8 cellular contexts compared by ENCODE assay signal in the genomic region with DNA sequence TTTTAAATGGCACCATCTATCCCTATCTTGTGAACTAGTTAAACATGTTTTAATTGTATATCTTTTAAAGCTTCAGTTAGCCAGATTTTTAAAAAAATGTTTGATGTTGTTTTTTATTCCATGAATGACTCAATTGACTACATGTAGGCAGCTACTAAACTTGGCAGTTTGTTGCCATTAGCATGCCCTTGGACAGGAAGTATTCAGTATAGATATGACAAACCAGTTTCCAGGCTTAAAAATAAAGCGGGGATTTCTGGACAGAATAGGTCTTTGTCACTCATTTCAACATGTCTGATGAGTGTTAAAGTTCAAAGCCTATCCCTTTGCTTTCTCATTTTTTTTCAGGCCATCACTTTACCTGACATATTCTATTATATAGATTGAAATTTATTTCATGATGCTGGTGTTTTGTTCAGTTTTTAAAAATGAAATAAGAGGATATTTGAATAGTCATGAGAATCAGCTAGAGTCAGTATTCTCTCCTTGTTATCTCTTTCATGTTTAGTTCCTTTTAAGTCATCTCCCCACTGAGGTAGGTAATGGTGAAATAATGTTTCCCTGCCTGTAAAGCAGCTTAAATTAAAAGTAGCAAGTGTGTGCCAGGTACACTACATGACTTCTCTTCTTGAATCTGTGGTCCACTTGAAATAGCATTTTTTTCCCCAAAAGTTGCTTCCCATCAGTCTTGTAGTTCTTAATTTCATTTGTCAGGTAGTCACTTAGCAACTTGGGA. TPM values are rescaled to one million over a fixed set of nuclear protein-coding genes. Genes with fewer than 3 reads are reported as not detected.
DNase-seq lines count a peak whose midpoint lies in the region; ATAC-seq and TF ChIP-seq lines count a peak whose summit lies in the region.

No MANE protein-coding gene starts in this region.

- H3K36me3 ChIP-seq in CD8-positive, alpha-beta T cell (ENCODE audit: insufficient read depth, low read length) = no peaks in the 10 kb centered on the region
- no peaks in the 10 kb centered on the region for H3K36me3 ChIP-seq in thoracic aorta

- peak overlapping the region; percentile 50 for H3K4me3 Mint-ChIP-seq in CD8-positive, alpha-beta T cell

- H3K4me3 ChIP-seq in CD8-positive, alpha-beta T cell (ENCODE audit: low read depth, low read length) = no peak overlapping the region
- H3K4me3 ChIP-seq in astrocyte of the spinal cord (ENCODE audit: low read depth, low read length) (no peak overlapping the region), thoracic aorta (no peak overlapping the region)

- H3K27ac ChIP-seq in CD8-positive, alpha-beta T cell (ENCODE audit: low read depth, low read length) = no peak overlapping the region
- peak overlapping the region; percentile 6 to 72 for H3K27ac ChIP-seq in thoracic aorta

- H3K27me3 ChIP-seq in CD8-positive, alpha-beta T cell (ENCODE audit: insufficient read depth, low read length) = no peaks in the 10 kb centered on the region
- H3K27me3 ChIP-seq in thoracic aorta (replicated peaks; ENCODE audit: insufficient read depth) = no peaks in the 10 kb centered on the region

- H3K36me3 Mint-ChIP-seq in CD8-positive, alpha-beta T cell = peaks cover 47% of the 10 kb centered on the region

- DNase-seq in CD8-positive, alpha-beta T cell = no peak
- DNase-seq in astrocyte of the spinal cord (ENCODE audit: low read depth, low spot score) = peak; percentile 33
- no peak for DNase-seq in thoracic aorta (ENCODE audit: low spot score)
- no peak for DNase-seq in LoVo (ENCODE audit: low spot score)
- no peak for DNase-seq in DMS79 treated with DMSO at 0.1 percent for 48 hours (lab: John Stamatoyannopoulos, UW)
- DNase-seq in AG08395 (ENCODE audit: low spot score) = no peak

- POLR2A ChIA-PET in CD8-positive, alpha-beta T cell (lab: Charles Lee) = interaction anchor here (0.9 kb wide), 2 partner anchors 30 to 58 kb away, joined by 3 read pairs; no protein-coding TSS in a partner anchor

- H3K9me3 Mint-ChIP-seq in CD8-positive, alpha-beta T cell = no peaks in the 10 kb centered on the region

- H3K4me1 Mint-ChIP-seq in CD8-positive, alpha-beta T cell (ENCODE audit: low read depth) = peaks cover 85% of the 10 kb centered on the region

- no peaks in the 10 kb centered on the region for H3K27me3 Mint-ChIP-seq in CD8-positive, alpha-beta T cell (ENCODE audit: low read depth)

- peak; percentile 55 for ATAC-seq in CD8-positive, alpha-beta T cell
- ATAC-seq in GM19463 (IDR thresholded peaks at IDR 0.05; ENCODE audit: unreplicated experiment) (peak; percentile 71), HG03460 (IDR thresholded peaks at IDR 0.05; ENCODE audit: unreplicated experiment) (peak; percentile 62), thoracic aorta (ENCODE audit: insufficient number of reproducible peaks, low FRiP score, low read depth) (no peak)

- H3K9me3 ChIP-seq in CD8-positive, alpha-beta T cell (ENCODE audit: low read length) = no peaks in the 10 kb centered on the region
- no peaks in the 10 kb centered on the region for H3K9me3 ChIP-seq in thoracic aorta

- in situ Hi-C loops in astrocyte of the spinal cord (cut with HindIII; ENCODE audit: low sequenced_read_pairs) = no loop called here

- CTCF ChIA-PET in CD8-positive, alpha-beta T cell (lab: Charles Lee) = interaction anchor here (1.1 to 2.4 kb wide), 5 partner anchors 9 to 100 kb away, joined by 3 to 9 read pairs (median 4); no protein-coding TSS in a partner anchor

- H3K4me1 ChIP-seq in CD8-positive, alpha-beta T cell (ENCODE audit: insufficient read depth, low read length) = peaks cover 63% of the 10 kb centered on the region
- H3K4me1 ChIP-seq in thoracic aorta (ENCODE audit: control insufficient read depth in 1 of 2, low read depth in 2 of 2) = peaks cover 43 to 58% of the 10 kb centered on the region in 2 donors

- no peak for TF ChIP-seq CTCF in CD8-positive, alpha-beta T cell (IDR thresholded peaks at IDR 0.05)
- TF ChIP-seq CTCF in astrocyte of the spinal cord (IDR thresholded peaks at IDR 0.05; ENCODE audit: low read depth, low read length) (no peak), thoracic aorta (IDR thresholded peaks at IDR 0.05) (no peak)

- intact Hi-C loops in CD8-positive, alpha-beta T cell (cut with DNase I, micrococcal nuclease) = loop anchor here in 1 of 2 experiments (1.0 to 5.0 kb wide), 2 partner anchors 7 to 35 kb away; no protein-coding TSS in a partner anchor

- H3K27ac Mint-ChIP-seq in CD8-positive, alpha-beta T cell = peak overlapping the region; percentile 92

RNA-seq across cellular contexts. Expression of gene TNFAIP8, which starts 11.9 kb away (rescaled TPM):
- 10 to 100 TPM; 62.3 to 63.0 TPM for total RNA-seq in CD8-positive, alpha-beta T cell
- total RNA-seq in thoracic aorta = 10 to 100 TPM; 16.8 to 34.1 TPM
